1 cellular context compared by ENCODE assay signal in genomic region chr10:49417311-49418052, GRCh38.
TF ChIP-seq lines count a peak whose summit lies in the region.

No MANE protein-coding gene starts in this region.

TF ChIP-seq in GM23338, 12 proteins besides CTCF, POLR2A, EP300 and RAD21 (continued from another document):
- no peak for TF ChIP-seq ZNF331 (CRISPR knock-in tag; IDR thresholded peaks at IDR 0.05; ENCODE audit: low read depth)
- TF ChIP-seq POLR2AphosphoS5 (IDR thresholded peaks at IDR 0.05; ENCODE audit: low read depth), result no peak
- no peak for TF ChIP-seq NANOG (IDR thresholded peaks at IDR 0.05; ENCODE audit: borderline replicate concordance)
- no peak for TF ChIP-seq STAT1 (IDR thresholded peaks at IDR 0.05; ENCODE audit: unreplicated experiment)
- TF ChIP-seq EZH2 (IDR thresholded peaks at IDR 0.05; ENCODE audit: low read depth, unreplicated experiment), result no peak
- TF ChIP-seq CREB1 (CRISPR knock-in tag; IDR thresholded peaks at IDR 0.05; ENCODE audit: low read depth), result no peak
- TF ChIP-seq EZH2phosphoT487 (IDR thresholded peaks at IDR 0.05; ENCODE audit: unreplicated experiment), result no peak
